ENCODE assay signal across 8 cellular contexts in the genomic region with DNA sequence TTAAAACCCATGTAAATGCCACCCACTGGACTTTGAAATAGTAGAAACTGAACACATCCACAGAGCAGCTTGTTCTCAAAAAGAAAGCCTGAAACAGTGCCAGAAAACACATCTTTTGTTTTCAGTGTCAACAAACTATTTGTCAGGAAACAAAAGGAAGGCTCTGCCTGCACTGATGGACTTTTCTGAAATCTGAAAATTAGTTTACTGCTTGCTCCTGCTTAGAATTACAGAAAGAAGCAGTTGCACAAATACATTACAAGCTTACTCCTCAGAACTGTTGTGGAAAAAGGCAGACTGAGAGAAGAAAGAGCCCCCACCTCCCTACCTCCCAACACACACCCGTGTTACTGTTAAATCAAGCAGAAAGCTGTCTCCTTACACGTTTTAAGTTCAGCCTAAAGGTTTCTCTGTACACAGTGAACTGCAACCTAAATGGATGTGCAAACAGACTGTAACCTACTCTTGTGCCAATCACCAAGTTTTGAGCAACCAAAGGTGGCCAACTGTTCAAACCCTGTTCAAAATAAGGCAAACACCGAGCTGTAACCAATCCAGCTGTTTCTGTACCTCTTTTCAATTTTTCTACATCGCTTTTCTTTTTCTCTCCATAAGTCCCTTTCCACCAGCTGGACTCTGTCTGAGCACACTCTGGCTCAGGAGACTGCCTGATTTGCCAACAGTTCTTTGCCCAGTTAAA. TPM values are rescaled to one million over a fixed set of nuclear protein-coding genes. Genes with fewer than 3 reads are reported as not detected.
DNase-seq lines count a peak whose midpoint lies in the region; ATAC-seq lines count a peak whose summit lies in the region.

No MANE protein-coding gene starts in this region.

- DNase-seq in M059J (ENCODE audit: low read depth): peak; percentile 20
- DNase-seq in epithelial cell of prostate (ENCODE audit: low read depth, low spot score): no peak
- DNase-seq in putamen (ENCODE audit: low spot score): peak; percentile 64
- no peak for DNase-seq in stimulated activated naive CD4-positive, alpha-beta T cell (lab: John Stamatoyannopoulos, UW)
- no peak for DNase-seq in cerebellar cortex (ENCODE audit: low spot score)
- DNase-seq in stimulated activated naive CD4-positive, alpha-beta T cell treated with Interleukin-2 at 50 U/mL for 16 hours (lab: John Stamatoyannopoulos, UW): no peak

- ATAC-seq in GM19035 (IDR thresholded peaks at IDR 0.05; ENCODE audit: unreplicated experiment): peak; percentile 35
- ATAC-seq in GM18517 (IDR thresholded peaks at IDR 0.05; ENCODE audit: unreplicated experiment): no peak

- H3K27ac ChIP-seq in epithelial cell of prostate: peak overlapping the region; percentile 18

RNA-seq across cellular contexts. Expression of gene FRK, which starts 43.7 kb away (rescaled TPM):
- 1.3 and 2.2 TPM in 2 replicates for total RNA-seq in M059J (2014; rRNA removed; shearing (Covaris generic))

Comparison
In these comparisons a context has a peak if more than half of its experiments do, and no peak if none do; other contexts are left out.
1. DNase-seq: peak in M059J (single experiment) and putamen (single experiment); none in epithelial cell of prostate (single experiment), stimulated activated naive CD4-positive, alpha-beta T cell (0 of 6), cerebellar cortex (single experiment) and stimulated activated naive CD4-positive, alpha-beta T cell treated with Interleukin-2 at 50 U/mL for 16 hours (single experiment).